In the genomic region with DNA sequence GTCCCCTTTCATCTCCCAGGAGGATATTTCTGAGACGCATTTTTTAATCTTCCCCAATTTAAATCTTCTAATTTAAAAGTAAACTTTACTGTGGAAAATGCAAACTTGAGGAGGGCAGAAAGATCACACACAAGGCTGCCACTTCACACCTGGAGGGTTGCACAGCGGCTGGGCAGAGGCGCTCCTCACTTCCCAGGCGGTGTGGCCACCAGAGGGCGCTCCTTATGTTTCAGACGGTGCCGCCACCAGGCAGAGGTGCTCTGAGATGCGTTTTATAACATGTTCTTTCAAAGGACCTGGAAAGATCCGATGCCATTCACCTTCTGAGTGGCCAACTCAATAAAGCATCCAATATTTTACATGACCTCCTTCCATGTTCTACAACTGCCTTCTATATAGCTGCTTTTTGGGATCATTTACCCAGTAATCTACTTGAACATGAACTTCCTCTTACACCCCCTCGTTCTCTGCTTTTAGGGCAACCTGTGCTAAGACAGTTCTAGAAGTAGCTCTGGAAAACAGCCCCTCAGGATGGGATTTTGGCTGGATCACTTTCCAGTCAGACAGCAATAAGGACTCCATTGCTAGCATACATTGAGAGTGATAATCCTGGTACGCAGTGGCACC, we compare ENCODE assay signal across 8 cellular contexts. TPM values are rescaled to one million over a fixed set of nuclear protein-coding genes. Genes with fewer than 3 reads are reported as not detected.
DNase-seq lines count a peak whose midpoint lies in the region; ATAC-seq, FAIRE-seq and TF ChIP-seq lines count a peak whose summit lies in the region.

No MANE protein-coding gene starts in this region.

- POLR2A ChIA-PET in endothelial cell of umbilical vein (lab: Charles Lee) = no interaction called here

- H3K4me1 ChIP-seq in endothelial cell of umbilical vein (ENCODE audit: control insufficient read depth, extremely low read depth, insufficient read depth, low read length) = no peaks in the 10 kb centered on the region

- H3K79me2 ChIP-seq in endothelial cell of umbilical vein (ENCODE audit: control insufficient read depth, insufficient read depth, low read length) = no peaks in the 10 kb centered on the region

- no peaks in the 10 kb centered on the region for H3K9me3 ChIP-seq in endothelial cell of umbilical vein (replicated peaks; ENCODE audit: control insufficient read depth, insufficient read depth, low read length)

- H3K9ac ChIP-seq in endothelial cell of umbilical vein (replicated peaks; ENCODE audit: extremely low read depth, insufficient read depth, low read length) = no peak overlapping the region

- BruUV-seq in endothelial cell of umbilical vein (replicated peaks; lab: Mats Ljungman, UMichigan) = no TSS peak

- CTCF ChIA-PET in endothelial cell of umbilical vein (lab: Charles Lee) = no interaction called here

- H2AFZ ChIP-seq in endothelial cell of umbilical vein (ENCODE audit: low read depth, low read length) = no peak overlapping the region

- no peak for TF ChIP-seq POLR2A in endothelial cell of umbilical vein (IDR thresholded peaks at IDR 0.05; ENCODE audit: low read depth, low read length)

- no peak for ATAC-seq in HG02678 (IDR thresholded peaks at IDR 0.05; ENCODE audit: unreplicated experiment)

- no peak overlapping the region for H3K4me2 ChIP-seq in endothelial cell of umbilical vein (ENCODE audit: insufficient read depth, low read length)

- intact Hi-C loops in endothelial cell of umbilical vein (cut with micrococcal nuclease) (loop anchor here (1.0 kb wide), 1 partner anchor 558 kb away; no protein-coding TSS in a partner anchor), posterior vena cava (cut with DNase I) (no loop called here)

- no peaks in the 10 kb centered on the region for H3K36me3 ChIP-seq in endothelial cell of umbilical vein (ENCODE audit: control insufficient read depth in 2 of 2, extremely low read depth in 1 of 2, insufficient read depth in 2 of 2, low read length in 2 of 2)

- H3K9me1 ChIP-seq in endothelial cell of umbilical vein (replicated peaks; ENCODE audit: control insufficient read depth, extremely low read depth, insufficient read depth, low read length) = no peaks in the 10 kb centered on the region

- no peaks in the 10 kb centered on the region for H4K20me1 ChIP-seq in endothelial cell of umbilical vein (replicated peaks; ENCODE audit: control insufficient read depth, extremely low read depth, insufficient read depth, low read length)

- FAIRE-seq in endothelial cell of umbilical vein (lab: Jason Lieb, UNC) = peak; percentile 28

- DNase-seq in NCI-H345 (lab: John Stamatoyannopoulos, UW) = peak; percentile 1
- no peak for DNase-seq in NCI-H345 treated with DMSO at 0.1 percent for 48 hours (lab: John Stamatoyannopoulos, UW; ENCODE audit: unreplicated experiment)
- peak; percentile 32 for DNase-seq in OCI-M1 (lab: John Stamatoyannopoulos, UW)
- DNase-seq in endothelial cell of umbilical vein (ENCODE audit: low read depth, low spot score) = no peak
- peak; percentile 52 to 64 for DNase-seq in stimulated activated CD4-positive, alpha-beta T cell treated with anti-CD3 and anti-CD28 coated beads, Interleukin-2, amount 100 ng/mL, for 48 hours
- DNase-seq in posterior vena cava (ENCODE audit: low spot score) = no peak
- no peak for DNase-seq in COLO829 (ENCODE audit: low spot score)

- H3K27ac ChIP-seq in endothelial cell of umbilical vein (ENCODE audit: insufficient read depth, low read depth, low read length) = no peak overlapping the region

- peaks cover 0 to 5% of the 10 kb centered on the region in 2 experiments for H3K27me3 ChIP-seq in endothelial cell of umbilical vein (ENCODE audit: control insufficient read depth in 2 of 2, insufficient read depth in 2 of 2, low read length in 2 of 2)

- TF ChIP-seq CTCF in endothelial cell of umbilical vein (IDR thresholded peaks at IDR 0.05; ENCODE audit: extremely low read depth in 1 of 2, insufficient read depth in 1 of 2, low read depth in 1 of 2, low read length in 2 of 2) = peak; percentile 44 to 47

- H3K4me3 ChIP-seq in endothelial cell of umbilical vein (replicated peaks in 1 of 3; ENCODE audit: insufficient read depth in 1 of 3, low read depth in 1 of 3, low read length in 3 of 3) = no peak overlapping the region

- dilution Hi-C loops in endothelial cell of umbilical vein (cut with MboI; ENCODE audit: extremely low pct_ligation_motif_present, low sequenced_read_pairs) = no loop called here

TF ChIP-seq in endothelial cell of umbilical vein, 7 proteins besides CTCF, POLR2A, EP300 and RAD21:
- no peak for TF ChIP-seq GATA2 (IDR thresholded peaks at IDR 0.05; ENCODE audit: insufficient read depth, insufficient read length, low read depth, low read length)
- no peak for TF ChIP-seq JUN (IDR thresholded peaks at IDR 0.05; ENCODE audit: borderline replicate concordance, insufficient read depth, insufficient read length, low read depth)
- no peak for TF ChIP-seq MYC (IDR thresholded peaks at IDR 0.05; ENCODE audit: low read depth, low read length)
- no peak for TF ChIP-seq POLR2AphosphoS5 (IDR thresholded peaks at IDR 0.05; ENCODE audit: insufficient read depth, low read depth, low read length)
- TF ChIP-seq FOS (IDR thresholded peaks at IDR 0.05; ENCODE audit: borderline replicate concordance, insufficient read depth, low read length) = no peak
- no peak for TF ChIP-seq EZH2 (IDR thresholded peaks at IDR 0.05; ENCODE audit: borderline replicate concordance, low read depth, low read length, severe bottlenecking)
- TF ChIP-seq, protein P1, sequence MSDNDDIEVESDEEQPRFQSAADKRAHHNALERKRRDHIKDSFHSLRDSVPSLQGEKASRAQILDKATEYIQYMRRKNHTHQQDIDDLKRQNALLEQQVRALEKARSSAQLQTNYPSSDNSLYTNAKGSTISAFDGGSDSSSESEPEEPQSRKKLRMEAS (IDR thresholded peaks at IDR 0.05; ENCODE audit: insufficient read depth, insufficient read length) = no peak

RNA-seq across cellular contexts. Expression of a gene that starts 14.8 kb away (rescaled TPM):
- total RNA-seq in endothelial cell of umbilical vein = 0.05 TPM in 1 of 2 replicates, not detected in the other
- polyA plus RNA-seq in endothelial cell of umbilical vein = not detected in 2 replicates
- not detected in 2 replicates for polyA plus RNA-seq in endothelial cell of umbilical vein (2011; cell fraction: cytosol; rRNA removed)
- polyA plus RNA-seq in endothelial cell of umbilical vein (2011; cell fraction: nucleus; rRNA removed) = not detected in 2 replicates
- polyA plus RNA-seq in endothelial cell of umbilical vein (2012) = 0.03 TPM in 1 of 2 replicates, not detected in the other
- polyA minus RNA-seq in endothelial cell of umbilical vein = 0.02 TPM in 1 of 2 replicates, not detected in the other
- polyA minus RNA-seq in endothelial cell of umbilical vein (2011; cell fraction: cytosol; rRNA and poly(A)+ RNA removed) = 4.4 TPM
- polyA minus RNA-seq in endothelial cell of umbilical vein (2011; cell fraction: nucleus; rRNA and poly(A)+ RNA removed) = not detected in 2 replicates
- under 1 TPM; 0.69 to 0.71 TPM for total RNA-seq in posterior vena cava

Comparison
In these comparisons a context has a peak if more than half of its experiments do, and no peak if none do; other contexts are left out.
1. DNase-seq: peak in NCI-H345 (single experiment), OCI-M1 (single experiment) and stimulated activated CD4-positive, alpha-beta T cell treated with anti-CD3 and anti-CD28 coated beads, Interleukin-2, amount 100 ng/mL, for 48 hours (2 of 2); none in NCI-H345 treated with DMSO at 0.1 percent for 48 hours (single experiment), endothelial cell of umbilical vein (single experiment), posterior vena cava (single experiment) and COLO829 (single experiment).